In the genomic region with DNA sequence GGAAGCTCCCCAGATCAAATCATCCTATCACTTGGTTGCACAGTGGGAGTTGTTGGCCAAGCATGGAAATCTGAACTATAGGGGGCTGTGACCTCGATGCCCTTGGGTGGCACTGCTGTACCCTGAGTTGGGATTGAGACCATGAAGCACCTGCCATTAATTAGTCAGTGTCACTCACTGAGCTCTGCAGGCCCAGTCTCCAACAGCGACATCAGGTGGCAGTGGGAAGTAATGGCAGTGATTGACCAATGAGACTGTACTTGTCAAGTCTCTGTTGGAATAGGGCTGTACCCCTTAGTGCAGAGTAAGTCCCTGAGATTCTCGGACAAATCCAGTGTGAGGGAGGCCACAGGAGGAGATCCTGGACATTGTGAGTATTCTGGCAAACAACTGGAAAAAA, we compare ENCODE assay signal across 14 cellular contexts.
A peak's percentile ranks its signal among the peaks of the same experiment; 100 is the strongest.
DNase-seq lines count a peak whose midpoint lies in the region; ATAC-seq and TF ChIP-seq lines count a peak whose summit lies in the region.
"Had no signal": no experiment of that assay in that cellular context is flagged by ENCODE, and none has a peak within 500 bp of the region (broad histone marks: within the 10 kb centered on the region; RNA-seq: fewer than 3 reads in every experiment).

No MANE protein-coding gene starts in this region.

- H3K79me2 ChIP-seq in DND-41 (ENCODE audit: insufficient read depth, low read length) (no peaks in the 10 kb centered on the region), H9 (ENCODE audit: insufficient read depth, low read length) (no peaks in the 10 kb centered on the region)

- H3K9me3 ChIP-seq in DND-41 (ENCODE audit: insufficient read depth, low read length, severe bottlenecking) = peaks cover 4% of the 10 kb centered on the region
- no peaks in the 10 kb centered on the region for H3K9me3 ChIP-seq in H9 (ENCODE audit: control insufficient read depth, low read depth, low read length)

- H4K20me1 ChIP-seq in DND-41 (ENCODE audit: insufficient read depth, low read length) (0 out of 2 replicates have a peak, but pooled peaks cover 3% of the 10 kb centered on the region), H9 (ENCODE audit: control insufficient read depth, insufficient read depth, insufficient read length) (no peaks in the 10 kb centered on the region)

- no peak overlapping the region for H3K56ac ChIP-seq in H9 (ENCODE audit: insufficient read length, low read depth, low read length)

- no peak overlapping the region for H3K4me3 ChIP-seq in DND-41 (ENCODE audit: low read depth in 1 of 2, low read length in 2 of 2)

- no peak overlapping the region for H3K27ac Mint-ChIP-seq in H9
- H3K27ac Mint-ChIP-seq in natural killer cell = no peak overlapping the region
- H3K27ac Mint-ChIP-seq: stimulated activated effector memory CD8-positive, alpha-beta T cell treated with anti-CD3 and anti-CD28 coated beads, Interleukin-12 subunit alpha, Interleukin-12 subunit beta, amount 100 ng/mL, for 72 hours had no signal

- in situ Hi-C loops in SK-MEL-5 (cut with HindIII; ENCODE audit: low pct_unique_long_range_greater_than_20kb, low sequenced_read_pairs) = no loop called here

- H3K23me2 ChIP-seq in H9 (ENCODE audit: insufficient read length, low read depth, low read length, poor library complexity, severe bottlenecking) = no peaks in the 10 kb centered on the region

- H2BK12ac ChIP-seq in H9 (ENCODE audit: insufficient read length, low read depth, low read length) = no peak overlapping the region

- no peak overlapping the region for H4K5ac ChIP-seq in H9 (ENCODE audit: insufficient read length, low read depth, low read length)

- H3K36me3 ChIP-seq in DND-41 (ENCODE audit: insufficient read depth, low read length) = no peaks in the 10 kb centered on the region

- no peaks in the 10 kb centered on the region for H3K79me1 ChIP-seq in H9 (ENCODE audit: insufficient read depth, low read depth, low read length, poor library complexity, severe bottlenecking)

- no peak overlapping the region for H3T11ph ChIP-seq in H9 (ENCODE audit: low read length)

- H3K4me3 Mint-ChIP-seq in H9 = no peak overlapping the region
- no peak overlapping the region for H3K4me3 Mint-ChIP-seq in natural killer cell
- H3K4me3 Mint-ChIP-seq: stimulated activated effector memory CD8-positive, alpha-beta T cell treated with anti-CD3 and anti-CD28 coated beads, Interleukin-12 subunit alpha, Interleukin-12 subunit beta, amount 100 ng/mL, for 72 hours had no signal

- H3K4me1 Mint-ChIP-seq in H9 (no peaks in the 10 kb centered on the region; a peak in 1 of 4 replicates), natural killer cell (no peaks in the 10 kb centered on the region)
- H3K4me1 Mint-ChIP-seq: stimulated activated effector memory CD8-positive, alpha-beta T cell treated with anti-CD3 and anti-CD28 coated beads, Interleukin-12 subunit alpha, Interleukin-12 subunit beta, amount 100 ng/mL, for 72 hours had no signal

- H2BK120ac ChIP-seq in H9 (ENCODE audit: low read depth, low read length, poor library complexity, severe bottlenecking) = no peak overlapping the region

- no peak overlapping the region for H3K18ac ChIP-seq in H9 (ENCODE audit: insufficient read length, low read depth, low read length)

- DNase-seq in DND-41 = peak; percentile 7
- peak; percentile 55 for DNase-seq in H9
- DNase-seq in SK-MEL-5 (ENCODE audit: low read depth, low spot score) = peak; percentile 53
- DNase-seq in iPS-NIHi7 (ENCODE audit: extremely low spot score) = peak; percentile 56
- DNase-seq in natural killer cell = no peak
- DNase-seq in NCI-H2227 (lab: John Stamatoyannopoulos, UW; ENCODE audit: unreplicated experiment) = no peak
- DNase-seq: cerebellar nuclear complex, DMS153, left colon, occipital lobe, SIG-M5 had no signal

- H3K27me3 ChIP-seq in DND-41 (ENCODE audit: insufficient read depth, low read length, poor library complexity) (peaks cover 26% of the 10 kb centered on the region), H9 (ENCODE audit: insufficient read depth, low read length) (no peaks in the 10 kb centered on the region)

- no peak overlapping the region for H2BK5ac ChIP-seq in H9 (ENCODE audit: insufficient read length, low read length)

- H4K8ac ChIP-seq in H9 (replicated peaks; ENCODE audit: insufficient read length, low read depth, low read length) = no peak overlapping the region

- H3K4ac ChIP-seq in H9 (ENCODE audit: low read depth, low read length) = no peak overlapping the region

- no peak overlapping the region for H2BK15ac ChIP-seq in H9 (ENCODE audit: low read depth, low read length)

- H2AFZ ChIP-seq in DND-41 (ENCODE audit: low read depth, low read length) (no peak overlapping the region), H9 (ENCODE audit: low read length) (no peak overlapping the region)

- ATAC-seq in DND-41 (ENCODE audit: insufficient read depth, low read depth) = no peak
- ATAC-seq in natural killer cell = no peak
- no peak for ATAC-seq in HG03354 (IDR thresholded peaks at IDR 0.05; ENCODE audit: poor library complexity, severe bottlenecking, unreplicated experiment)
- ATAC-seq: activated CD4-positive, CD25-positive, alpha-beta regulatory T cell treated with anti-CD3 and anti-CD28 coated beads, Interleukin-2, amount 50 U/mL, for 24 hours; left colon; stimulated activated effector memory CD8-positive, alpha-beta T cell treated with anti-CD3 and anti-CD28 coated beads, Interleukin-12 subunit alpha, Interleukin-12 subunit beta, amount 100 ng/mL, for 72 hours had no signal

- peaks cover 8 to 10% of the 10 kb centered on the region in 2 experiments; a peak in 4 of 5 replicates for H3K9me3 Mint-ChIP-seq in H9
- peaks cover 5 to 7% of the 10 kb centered on the region in 2 donors for H3K9me3 Mint-ChIP-seq in natural killer cell

- H3K4me1 ChIP-seq in DND-41 (ENCODE audit: insufficient read depth, low read length) (no peaks in the 10 kb centered on the region), H9 (ENCODE audit: insufficient read depth, low read length) (no peaks in the 10 kb centered on the region)

- H3K27ac ChIP-seq in DND-41 (ENCODE audit: low read length) (no peak overlapping the region), H9 (ENCODE audit: insufficient read length, low read depth, low read length) (no peak overlapping the region)

- H3K4me2 ChIP-seq in DND-41 (ENCODE audit: insufficient read depth, low read length) (no peak overlapping the region), H9 (ENCODE audit: insufficient read depth, insufficient read length, low read length) (no peak overlapping the region)

- no peak overlapping the region for H2AK5ac ChIP-seq in H9 (ENCODE audit: insufficient read length, low read length)

- H3K9ac ChIP-seq in DND-41 (ENCODE audit: low read depth, low read length) = no peak overlapping the region
- no peak overlapping the region for H3K9ac ChIP-seq in H9 (ENCODE audit: extremely low read depth, insufficient read length, low read length)

- H3K23ac ChIP-seq in H9 (ENCODE audit: insufficient read length, low read depth, low read length) = no peak overlapping the region

- peaks cover 12% of the 10 kb centered on the region for H3K27me3 Mint-ChIP-seq in H9 (ENCODE audit: low read depth)
- H3K27me3 Mint-ChIP-seq in natural killer cell (ENCODE audit: low read depth in 2 of 2) = peaks cover 20 to 30% of the 10 kb centered on the region in 2 donors

- H3K36me3 Mint-ChIP-seq in H9 (ENCODE audit: insufficient read depth in 1 of 3, low read depth in 3 of 3) = peaks cover 0 to 8% (median 0%) of the 10 kb centered on the region in 3 experiments; a peak in 4 of 7 replicates
- peaks cover 7% of the 10 kb centered on the region for H3K36me3 Mint-ChIP-seq in natural killer cell
- H3K36me3 Mint-ChIP-seq: stimulated activated effector memory CD8-positive, alpha-beta T cell treated with anti-CD3 and anti-CD28 coated beads, Interleukin-12 subunit alpha, Interleukin-12 subunit beta, amount 100 ng/mL, for 72 hours had no signal

- H2BK20ac ChIP-seq in H9 (ENCODE audit: low read depth, low read length, poor library complexity, severe bottlenecking) = no peak overlapping the region

- TF ChIP-seq CTCF in DND-41 (IDR thresholded peaks at IDR 0.05; ENCODE audit: borderline replicate concordance, extremely low read depth, low read length, poor library complexity, severe bottlenecking) = peak; percentile 57
- TF ChIP-seq CTCF in H9 (conservative IDR thresholded peaks at IDR 0.05) = peak; percentile 74
- TF ChIP-seq CTCF in natural killer cell (IDR thresholded peaks at IDR 0.05) = no peak

- WGBS in H9 (ENCODE audit: extremely low coverage, insufficient read length, low lambda C conversion rate) = no CpG with 5 or more reads among the region's 3 CpGs

- H3K14ac ChIP-seq in H9 (ENCODE audit: insufficient read depth, low read length) = no peak overlapping the region

- no peak overlapping the region for H4K91ac ChIP-seq in H9 (ENCODE audit: insufficient read length, low read depth, low read length)

- intact Hi-C loops in natural killer cell (cut with micrococcal nuclease) = no loop called here

Comparison
In these comparisons a context has a peak if more than half of its experiments do, and no peak if none do; other contexts are left out.
1. DNase-seq: peak in DND-41 (single experiment), H9 (single experiment), SK-MEL-5 (single experiment) and iPS-NIHi7 (single experiment); none in natural killer cell (single experiment) and NCI-H2227 (single experiment).